ENCODE assay signal across 11 cellular contexts in the genomic region with DNA sequence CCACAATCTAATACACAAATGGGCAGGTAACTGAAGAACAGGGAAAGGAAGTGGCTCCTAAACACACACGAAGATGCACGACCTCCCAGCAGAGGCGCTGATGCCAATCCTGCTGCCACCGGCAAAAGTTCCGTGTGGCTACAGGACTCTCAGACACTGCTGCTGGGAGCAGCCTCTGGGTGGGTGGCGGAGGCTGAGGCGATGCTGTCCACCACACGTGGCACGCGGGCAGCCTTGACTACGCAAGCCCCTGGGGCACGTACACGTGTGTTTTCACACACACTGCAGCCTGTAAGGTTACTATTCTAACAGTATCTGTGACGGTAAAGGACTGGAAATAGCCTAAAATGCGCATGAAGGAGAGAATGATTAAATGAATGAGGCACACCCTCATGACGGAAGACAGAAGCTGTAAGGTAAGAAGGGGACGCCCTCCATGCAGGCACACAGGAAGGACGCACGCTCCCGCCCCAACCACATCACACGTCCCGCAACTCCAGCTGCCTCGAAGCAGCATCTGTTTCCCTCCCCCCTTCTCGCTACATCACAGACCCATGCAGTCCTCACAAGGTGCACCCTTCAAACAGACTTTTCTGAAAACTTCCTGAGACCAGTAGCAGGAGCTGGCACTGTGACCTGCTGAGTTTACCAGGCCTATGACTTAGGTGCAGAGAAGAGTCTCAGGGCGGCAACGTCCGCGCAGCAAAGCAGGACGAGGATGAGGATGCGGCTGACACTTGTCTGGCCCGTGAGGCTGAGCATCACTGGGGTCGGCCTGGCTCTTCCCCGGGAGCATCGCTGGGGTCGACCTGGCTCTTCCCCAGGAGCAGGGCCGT. TPM values are rescaled to one million over a fixed set of nuclear protein-coding genes. Genes with fewer than 3 reads are reported as not detected.
DNase-seq lines count a peak whose midpoint lies in the region; ATAC-seq and TF ChIP-seq lines count a peak whose summit lies in the region.
"Had no signal": no experiment of that assay in that cellular context is flagged by ENCODE, and none has a peak within 500 bp of the region (broad histone marks: within the 10 kb centered on the region; RNA-seq: fewer than 3 reads in every experiment).

No MANE protein-coding gene starts in this region.

- no peak for ATAC-seq in left lung
- ATAC-seq: PC-3 had no signal

- peaks cover 24% of the 10 kb centered on the region for H3K4me1 ChIP-seq in Loucy (ENCODE audit: insufficient read depth, low read length, poor library complexity, severe bottlenecking)
- no peaks in the 10 kb centered on the region for H3K4me1 ChIP-seq in suprapubic skin
- H3K4me1 ChIP-seq in left lung = no peaks in the 10 kb centered on the region

- TF ChIP-seq CTCF in Loucy (conservative IDR thresholded peaks at IDR 0.05; ENCODE audit: low read length) (no peak), suprapubic skin (IDR thresholded peaks at IDR 0.05) (no peak), left lung (IDR thresholded peaks at IDR 0.05) (no peak), GM13976 (IDR thresholded peaks at IDR 0.05; ENCODE audit: borderline replicate concordance, control extremely low read depth, extremely low read depth, insufficient read depth, missing control alignments) (no peak)

- H3K4me3 ChIP-seq in Loucy (ENCODE audit: low read length, poor library complexity, severe bottlenecking) (peak overlapping the region; percentile 54), suprapubic skin (no peak overlapping the region), left lung (no peak overlapping the region)

- no peak for TF ChIP-seq EP300 in suprapubic skin (IDR thresholded peaks at IDR 0.05)

- peak overlapping the region; percentile 62 for H3K9ac ChIP-seq in Loucy (ENCODE audit: low read depth, low read length, poor library complexity, severe bottlenecking)

- no peaks in the 10 kb centered on the region for H4K20me1 ChIP-seq in Loucy (ENCODE audit: insufficient read depth, low read length, poor library complexity, severe bottlenecking)

- H3K79me2 ChIP-seq in Loucy (ENCODE audit: insufficient read depth, low read length) = peaks cover 4% of the 10 kb centered on the region; the same call in 1 of the 2 replicates

- H3K27me3 ChIP-seq in Loucy (ENCODE audit: insufficient read depth, low read length, poor library complexity, severe bottlenecking) = no peaks in the 10 kb centered on the region
- no peaks in the 10 kb centered on the region for H3K27me3 ChIP-seq in suprapubic skin
- no peaks in the 10 kb centered on the region for H3K27me3 ChIP-seq in left lung
- H3K27me3 ChIP-seq: neutrophil had no signal

- H3F3A ChIP-seq in Loucy (ENCODE audit: low read depth) = 0 out of 2 replicates have a peak, but pooled peaks cover 3% of the 10 kb centered on the region

- intact Hi-C loops in left lung (cut with DNase I) = no loop called here

- H3K36me3 ChIP-seq in Loucy (ENCODE audit: insufficient read depth, low read length) (peaks cover 36% of the 10 kb centered on the region; the same call in 1 of the 2 replicates), suprapubic skin (peaks cover 15% of the 10 kb centered on the region), left lung (peaks cover 0 to 31% of the 10 kb centered on the region in 2 donors)

- peak; percentile 94 for DNase-seq in activated CD8-positive, alpha-beta memory T cell treated with anti-CD3 and anti-CD28 coated beads, Interleukin-2, amount 50 U/mL, for 1 hour (ENCODE audit: extremely low read depth)
- DNase-seq in effector CD8-positive, alpha-beta T cell (lab: John Stamatoyannopoulos, UW) = peak; percentile 84
- DNase-seq in stimulated activated CD8-positive, alpha-beta memory T cell treated with anti-CD3 and anti-CD28 coated beads, Interleukin-15, amount 100 ng/mL, for 1 hour (ENCODE audit: low read depth) = peak; percentile 55
- no peak for DNase-seq in NCI-H2227 treated with DMSO at 0.1 percent for 48 hours (lab: John Stamatoyannopoulos, UW)
- DNase-seq in suprapubic skin (ENCODE audit: low spot score in 2 of 2) = no peak
- no peak for DNase-seq in left lung
- DNase-seq in GM13976 (ENCODE audit: low spot score) = no peak
- DNase-seq: NCI-H1105 treated with DMSO at 0.1 percent for 48 hours, PC-3 had no signal

- 87% methylated on average over 35 of the region's 36 CpGs for WGBS in suprapubic skin

- in situ Hi-C loops in GM13976 (cut with MboI; ENCODE audit: low sequenced_read_pairs, unreplicated experiment) = no loop called here

- no peak overlapping the region for H2AFZ ChIP-seq in Loucy (ENCODE audit: low read length)

- no peaks in the 10 kb centered on the region for H3K9me3 ChIP-seq in Loucy (ENCODE audit: insufficient read depth, low read depth, low read length)
- no peaks in the 10 kb centered on the region for H3K9me3 ChIP-seq in suprapubic skin
- H3K9me3 ChIP-seq in left lung = no peaks in the 10 kb centered on the region
- H3K9me3 ChIP-seq: neutrophil had no signal

- H3K9me2 ChIP-seq in Loucy (replicated peaks; ENCODE audit: low read depth, low read length) = no peaks in the 10 kb centered on the region

- H3K27ac ChIP-seq in suprapubic skin (no peak overlapping the region), left lung (no peak overlapping the region)
- H3K27ac ChIP-seq: neutrophil had no signal

- no peak for TF ChIP-seq POLR2A in suprapubic skin (IDR thresholded peaks at IDR 0.05)

- peak overlapping the region; percentile 76 for H3K4me2 ChIP-seq in Loucy (ENCODE audit: low read depth, low read length, poor library complexity, severe bottlenecking)

RNA-seq across cellular contexts. Expression of a gene that starts 28.7 kb away (rescaled TPM):
- 100 to 1,000 TPM; 278 to 464 (median 359) TPM for total RNA-seq in suprapubic skin
- 100 to 1,000 TPM; 288 to 550 TPM for total RNA-seq in left lung

Comparison
In these comparisons a context has a peak if more than half of its experiments do, and no peak if none do; other contexts are left out.
1. DNase-seq: peak in activated CD8-positive, alpha-beta memory T cell treated with anti-CD3 and anti-CD28 coated beads, Interleukin-2, amount 50 U/mL, for 1 hour (single experiment), effector CD8-positive, alpha-beta T cell (single experiment) and stimulated activated CD8-positive, alpha-beta memory T cell treated with anti-CD3 and anti-CD28 coated beads, Interleukin-15, amount 100 ng/mL, for 1 hour (single experiment); none in NCI-H2227 treated with DMSO at 0.1 percent for 48 hours (single experiment), suprapubic skin (0 of 2), left lung (0 of 2) and GM13976 (single experiment).